9 cellular contexts compared by ENCODE assay signal in the genomic region with DNA sequence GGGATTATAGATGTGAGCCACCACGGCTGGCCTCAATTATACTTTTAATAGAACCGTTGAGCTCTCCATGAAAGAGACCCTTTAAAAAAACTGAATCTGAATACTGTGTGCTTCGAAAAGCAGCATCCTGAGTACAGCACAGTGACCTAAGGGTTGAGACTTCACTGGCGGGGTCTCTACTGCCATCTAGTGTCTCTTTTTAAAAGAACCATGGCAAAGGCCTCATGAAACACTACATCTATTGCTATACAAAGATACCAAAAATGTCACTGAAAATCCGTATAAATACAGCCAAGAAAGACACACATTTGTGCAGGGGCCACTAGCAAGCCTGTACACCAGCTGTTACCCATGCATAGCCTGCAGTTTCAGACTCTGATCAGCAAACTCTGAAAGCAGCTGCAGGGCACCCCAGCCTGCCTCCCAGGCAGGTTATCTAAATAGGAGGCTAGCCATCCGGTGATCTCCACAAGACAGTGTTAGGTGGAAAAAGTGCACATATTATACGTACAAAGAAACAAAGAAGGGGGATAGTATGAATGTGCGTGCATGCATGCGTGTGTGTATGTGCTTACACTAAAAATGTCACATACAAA. TPM values are rescaled to one million over a fixed set of nuclear protein-coding genes. Genes with fewer than 3 reads are reported as not detected.
DNase-seq lines count a peak whose midpoint lies in the region; ATAC-seq and TF ChIP-seq lines count a peak whose summit lies in the region.
"Had no signal": no experiment of that assay in that cellular context is flagged by ENCODE, and none has a peak within 500 bp of the region (broad histone marks: within the 10 kb centered on the region; RNA-seq: fewer than 3 reads in every experiment).

No MANE protein-coding gene starts in this region.

- no peak overlapping the region for H3K4ac ChIP-seq in IMR-90 (ENCODE audit: low read depth, low read length)

- H3F3A ChIP-seq in DOHH2 (ENCODE audit: control insufficient read depth, insufficient read depth) = peaks cover 24% of the 10 kb centered on the region

- H3K4me2 ChIP-seq in DOHH2 (ENCODE audit: low read length) (no peak overlapping the region), IMR-90 (ENCODE audit: low read depth, low read length) (no peak overlapping the region), OCI-LY3 (ENCODE audit: low read length) (no peak overlapping the region)

- TF ChIP-seq RAD21 in IMR-90 (IDR thresholded peaks at IDR 0.05; ENCODE audit: low read length) = peak; percentile 88

- intact Hi-C loops in IMR-90 (cut with micrococcal nuclease) = loop anchor here (1.0 kb wide), 2 partner anchors 48 to 80 kb away; no protein-coding TSS in a partner anchor

- H3K27me3 ChIP-seq in DOHH2 (ENCODE audit: control insufficient read depth, low read length) (no peaks in the 10 kb centered on the region), IMR-90 (ENCODE audit: control insufficient read depth, insufficient read depth, low read length) (no peaks in the 10 kb centered on the region), OCI-LY3 (ENCODE audit: low read depth, low read length) (no peaks in the 10 kb centered on the region)

- no TSS peak for BruUV-seq in IMR-90 (replicated peaks; lab: Mats Ljungman, UMichigan)

- CTCF ChIA-PET in IMR-90 (lab: Yijun Ruan, JAX) = interaction anchor here (0.5 to 1.7 kb wide), 3 partner anchors 33 to 93 kb away, joined by 3 to 4 read pairs (median 4); no protein-coding TSS in a partner anchor

- no peak overlapping the region for H3K56ac ChIP-seq in IMR-90 (ENCODE audit: extremely low read depth, insufficient read depth, low read length)

- H3K23ac ChIP-seq in IMR-90 (ENCODE audit: low read depth, low read length) = no peak overlapping the region

- H3K9me1 ChIP-seq in IMR-90 (ENCODE audit: insufficient read depth, low read length) = peaks cover 3% of the 10 kb centered on the region; the same call in 1 of the 2 replicates

- no peak overlapping the region for H2BK120ac ChIP-seq in IMR-90 (ENCODE audit: low read depth, low read length)

- no peak overlapping the region for H2AK5ac ChIP-seq in IMR-90 (ENCODE audit: low read depth, low read length)

- ATAC-seq in IMR-90 (ENCODE audit: low read depth) (peak; percentile 96), GM21526 (IDR thresholded peaks at IDR 0.05; ENCODE audit: low FRiP score, unreplicated experiment) (no peak)

- no peaks in the 10 kb centered on the region for H3K9me2 ChIP-seq in DOHH2 (replicated peaks; ENCODE audit: control insufficient read depth, low read length)

- peaks cover 18 to 53% of the 10 kb centered on the region in 2 experiments for H3K79me1 ChIP-seq in IMR-90 (ENCODE audit: low read depth in 1 of 2, low read length in 2 of 2)

- no CpG with 5 or more reads among the region's 9 CpGs for WGBS in IMR-90 (ENCODE audit: extremely low coverage in 2 of 2, insufficient read length in 1 of 2), 2 experiments

- no peak overlapping the region for H3K9ac ChIP-seq in IMR-90 (ENCODE audit: low read depth, low read length)
- H3K9ac ChIP-seq in OCI-LY3 (ENCODE audit: low read length) = no peak overlapping the region

- no peak overlapping the region for H2BK5ac ChIP-seq in IMR-90 (ENCODE audit: low read depth, low read length, poor library complexity, severe bottlenecking)

- H3K36me3 Mint-ChIP-seq in progenitor cell of endocrine pancreas (ENCODE audit: insufficient read depth) = peaks cover 13% of the 10 kb centered on the region

- no peak overlapping the region for H4K91ac ChIP-seq in IMR-90 (ENCODE audit: insufficient read depth, low read depth, low read length)

- TF ChIP-seq CTCF in DOHH2 (IDR thresholded peaks at IDR 0.05; ENCODE audit: low read depth, low read length, poor library complexity, severe bottlenecking) (peak; percentile 87), IMR-90 (conservative IDR thresholded peaks at IDR 0.05; ENCODE audit: low read depth, low read length) (peak; percentile 85), OCI-LY3 (IDR thresholded peaks at IDR 0.05; ENCODE audit: low read depth, low read length) (peak; percentile 78), progenitor cell of endocrine pancreas (IDR thresholded peaks at IDR 0.05; ENCODE audit: unreplicated experiment) (peak; percentile 83)

- H3K27ac ChIP-seq in DOHH2 (ENCODE audit: low read depth, low read length) (no peak overlapping the region), IMR-90 (ENCODE audit: insufficient read depth, low read length) (no peak overlapping the region), OCI-LY3 (ENCODE audit: low read length) (no peak overlapping the region)

- H2BK15ac ChIP-seq in IMR-90 (ENCODE audit: low read depth, low read length) = no peak overlapping the region

- no peaks in the 10 kb centered on the region for H3K9me3 Mint-ChIP-seq in progenitor cell of endocrine pancreas (ENCODE audit: low read depth)

- H3K79me2 ChIP-seq in DOHH2 (ENCODE audit: control insufficient read depth, low read length) (peaks cover 23% of the 10 kb centered on the region), OCI-LY3 (ENCODE audit: low read length) (peaks cover 20% of the 10 kb centered on the region)

- no peak overlapping the region for H3K14ac ChIP-seq in IMR-90 (replicated peaks; ENCODE audit: low read depth, low read length)

- POLR2A ChIA-PET in IMR-90 (lab: Charles Lee; ENCODE audit: unreplicated experiment) = no interaction called here

- no peaks in the 10 kb centered on the region for H3K9me3 ChIP-seq in DOHH2 (ENCODE audit: control insufficient read depth, insufficient read depth, low read length)
- no peaks in the 10 kb centered on the region for H3K9me3 ChIP-seq in IMR-90 (ENCODE audit: control insufficient read depth, insufficient read depth, low read length)
- no peaks in the 10 kb centered on the region for H3K9me3 ChIP-seq in OCI-LY3 (ENCODE audit: insufficient read depth, low read length)

- TF ChIP-seq POLR2A in IMR-90 (IDR thresholded peaks at IDR 0.05; ENCODE audit: low read depth, low read length) = 0 out of 2 replicates have a peak, but pooled peaks have one; percentile 31

- in situ Hi-C loops in IMR-90 (cut with MboI; ENCODE audit: low sequenced_read_pairs) = no loop called here

- no peak overlapping the region for H3K18ac ChIP-seq in IMR-90 (ENCODE audit: low read depth, low read length)

- no peaks in the 10 kb centered on the region for H3K27me3 Mint-ChIP-seq in progenitor cell of endocrine pancreas

- no peak overlapping the region; a peak in 1 of 4 replicates for H4K8ac ChIP-seq in IMR-90 (ENCODE audit: low read depth in 2 of 2, low read length in 2 of 2)

- H3K4me1 ChIP-seq in DOHH2 (ENCODE audit: control insufficient read depth, low read length) = peaks cover 32% of the 10 kb centered on the region
- peaks cover 3% of the 10 kb centered on the region; the same call in 1 of the 2 replicates for H3K4me1 ChIP-seq in IMR-90 (ENCODE audit: control insufficient read depth, insufficient read depth, low read length)
- H3K4me1 ChIP-seq in OCI-LY3 (ENCODE audit: low read length) = peaks cover 17% of the 10 kb centered on the region

- H3K36me3 ChIP-seq in DOHH2 (ENCODE audit: control insufficient read depth, low read length) (peaks cover 66% of the 10 kb centered on the region), IMR-90 (ENCODE audit: control insufficient read depth, insufficient read depth, low read length) (peaks cover 51% of the 10 kb centered on the region), OCI-LY3 (replicated peaks; ENCODE audit: low read depth, low read length) (peaks cover 33% of the 10 kb centered on the region)

- DNase-seq in IMR-90 (peak; percentile 78), glomerular visceral epithelial cell (ENCODE audit: extremely low spot score) (peak; percentile 81), progenitor cell of endocrine pancreas (ENCODE audit: low spot score, unreplicated experiment) (peak; percentile 17), mesenteric fat pad (ENCODE audit: low spot score) (no peak)
- DNase-seq in activated effector memory CD4-positive, alpha-beta T cell treated with anti-CD3 and anti-CD28 coated beads, Interleukin-2, amount 50 U/mL, for 16 hours = peak; percentile 68

- H2AFZ ChIP-seq in IMR-90 (replicated peaks; ENCODE audit: low read length, poor library complexity) (no peak overlapping the region), OCI-LY3 (ENCODE audit: low read depth, low read length) (no peak overlapping the region)

- H3K4me1 Mint-ChIP-seq in progenitor cell of endocrine pancreas (ENCODE audit: low read depth) = no peaks in the 10 kb centered on the region

- no peak overlapping the region for H3K4me3 ChIP-seq in DOHH2 (ENCODE audit: low read length)
- no peak overlapping the region for H3K4me3 ChIP-seq in IMR-90 (ENCODE audit: insufficient read depth, low read depth, low read length)
- no peak overlapping the region for H3K4me3 ChIP-seq in OCI-LY3 (ENCODE audit: low read length)

- dilution Hi-C loops in IMR-90 (cut with HindIII; ENCODE audit: low sequenced_read_pairs, unreplicated experiment) = no loop called here

- H4K20me1 ChIP-seq in DOHH2 (ENCODE audit: control insufficient read depth, insufficient read depth, low read depth, low read length) = peaks cover 8% of the 10 kb centered on the region; the same call in 1 of the 2 replicates
- peaks cover 26% of the 10 kb centered on the region for H4K20me1 ChIP-seq in IMR-90 (ENCODE audit: insufficient read depth, low read length)
- H4K20me1 ChIP-seq in OCI-LY3 (ENCODE audit: insufficient read depth, low read length) = no peaks in the 10 kb centered on the region

- H2AK9ac ChIP-seq in IMR-90 (replicated peaks; ENCODE audit: low read depth, low read length, poor library complexity) = no peak overlapping the region

- no peak overlapping the region for H4K5ac ChIP-seq in IMR-90 (ENCODE audit: low read depth, low read length)

- no peak overlapping the region for H3K27ac Mint-ChIP-seq in progenitor cell of endocrine pancreas

- H3K4me3 Mint-ChIP-seq in progenitor cell of endocrine pancreas (ENCODE audit: low read depth) = no peak overlapping the region

- no peak overlapping the region for H2BK20ac ChIP-seq in IMR-90 (ENCODE audit: low read depth, low read length)

RNA-seq across cellular contexts. Expression of a gene that starts 35.3 kb away (rescaled TPM):
- total RNA-seq in IMR-90 (2012; rRNA removed) = 66.1 and 70.4 TPM in 2 replicates
- 74.9 and 78.3 TPM in 2 replicates for polyA plus RNA-seq in IMR-90 (2012; rRNA removed)
- 62.7 and 65.1 TPM in 2 replicates for polyA plus RNA-seq in IMR-90 (2012; cell fraction: cytosol; rRNA removed)
- 101 and 121 TPM in 2 replicates for polyA plus RNA-seq in IMR-90 (2012; cell fraction: nucleus; rRNA removed; ENCODE audit: low replicate concordance)
- total RNA-seq in progenitor cell of endocrine pancreas = 93.8 and 102 TPM in 2 replicates
- 129 TPM for total RNA-seq in mesenteric fat pad

RNA-seq across cellular contexts. Expression of a gene that starts 35.4 kb away (rescaled TPM):
- total RNA-seq in IMR-90 (2012; rRNA removed) (1.1 and 1.4 TPM in 2 replicates), progenitor cell of endocrine pancreas (4.0 and 4.4 TPM in 2 replicates), mesenteric fat pad (0.29 TPM)
- polyA plus RNA-seq in IMR-90 (2012; rRNA removed) = 4.5 and 5.3 TPM in 2 replicates
- 4.5 and 6.5 TPM in 2 replicates for polyA plus RNA-seq in IMR-90 (2012; cell fraction: cytosol; rRNA removed)
- 4.2 and 13.3 TPM in 2 replicates for polyA plus RNA-seq in IMR-90 (2012; cell fraction: nucleus; rRNA removed; ENCODE audit: low replicate concordance)

RNA-seq across cellular contexts. Expression of a gene that starts 49.5 kb away (rescaled TPM):
- total RNA-seq in IMR-90 (2012; rRNA removed) (7.5 and 7.9 TPM in 2 replicates), progenitor cell of endocrine pancreas (46.5 and 47.7 TPM in 2 replicates), mesenteric fat pad (25.5 TPM)
- 24.8 and 27.5 TPM in 2 replicates for polyA plus RNA-seq in IMR-90 (2012; rRNA removed)
- 14.4 and 23.9 TPM in 2 replicates for polyA plus RNA-seq in IMR-90 (2012; cell fraction: cytosol; rRNA removed)
- polyA plus RNA-seq in IMR-90 (2012; cell fraction: nucleus; rRNA removed; ENCODE audit: low replicate concordance) = 48.3 and 135 TPM in 2 replicates

RNA-seq across cellular contexts. Expression of a gene that starts 54.7 kb away (rescaled TPM):
- total RNA-seq in IMR-90 (2012; rRNA removed) (not detected in 2 replicates), progenitor cell of endocrine pancreas (0.50 TPM in 1 of 2 replicates, not detected in the other), mesenteric fat pad (1.3 TPM)
- 1.3 and 2.7 TPM in 2 replicates for polyA plus RNA-seq in IMR-90 (2012; rRNA removed)
- 1.0 and 1.4 TPM in 2 replicates for polyA plus RNA-seq in IMR-90 (2012; cell fraction: cytosol; rRNA removed)
- polyA plus RNA-seq in IMR-90 (2012; cell fraction: nucleus; rRNA removed; ENCODE audit: low replicate concordance) = 0.63 and 0.65 TPM in 2 replicates
- total RNA-seq: urinary bladder had no signal
